Comparison of ENCODE assay signal across 9 cellular contexts in the genomic region with DNA sequence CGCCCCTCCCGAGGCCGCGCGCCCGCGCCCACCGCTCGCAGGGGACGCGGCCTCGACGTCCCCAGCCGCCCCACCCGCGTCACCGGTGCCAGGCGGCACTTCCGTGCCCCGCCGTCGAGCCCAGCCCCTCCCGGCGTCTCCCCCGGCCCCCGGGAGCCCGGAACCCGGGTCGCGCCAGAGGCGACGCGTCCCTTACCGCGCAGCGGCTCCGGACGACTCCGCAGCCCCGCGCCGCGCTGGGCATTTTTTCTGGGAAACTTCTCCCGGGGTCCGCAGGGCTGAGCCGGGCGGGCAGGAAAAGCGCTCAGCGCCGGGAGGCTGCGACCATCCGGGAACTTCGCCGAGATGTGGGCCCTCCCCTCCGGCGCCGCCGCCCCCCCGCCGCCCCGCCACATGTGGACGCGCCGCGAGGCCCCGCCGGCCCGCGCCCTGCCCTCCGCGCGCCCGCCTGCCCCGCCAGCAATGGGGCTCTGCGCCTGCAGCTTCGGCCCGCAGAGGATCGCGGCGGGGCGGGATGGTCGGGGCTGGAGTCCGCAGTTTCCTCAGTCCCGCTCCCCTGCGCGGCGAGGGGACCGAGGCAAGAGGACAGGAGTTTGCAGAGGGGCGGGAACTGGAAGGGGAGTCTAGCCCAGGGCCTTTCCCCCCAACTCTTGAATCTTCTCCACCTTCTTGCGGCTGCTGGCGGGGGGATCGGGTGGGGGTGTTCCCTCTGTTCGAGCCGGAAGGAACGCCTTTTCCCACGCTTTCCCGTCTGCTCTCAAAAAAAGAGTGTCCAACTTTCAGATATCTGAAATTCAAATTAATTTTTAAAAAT.
DNase-seq lines count a peak whose midpoint lies in the region; ATAC-seq, FAIRE-seq and TF ChIP-seq lines count a peak whose summit lies in the region.
"Had no signal": no experiment of that assay in that cellular context is flagged by ENCODE, and none has a peak within 500 bp of the region (broad histone marks: within the 10 kb centered on the region; RNA-seq: fewer than 3 reads in every experiment).

No MANE protein-coding gene starts in this region.

- H3K79me2 ChIP-seq in HepG2 (ENCODE audit: insufficient read depth, low read length) (no peaks in the 10 kb centered on the region), PC-9 (ENCODE audit: low read depth) (no peaks in the 10 kb centered on the region)

- H3K4me1 ChIP-seq in HepG2 (ENCODE audit: insufficient read depth, low read length): peaks cover 5% of the 10 kb centered on the region; the same call in 1 of the 2 replicates
- no peaks in the 10 kb centered on the region for H3K4me1 ChIP-seq in PC-9 (replicated peaks; ENCODE audit: insufficient read depth)

- 19% methylated on average over 22 of the region's 97 CpGs for WGBS in HepG2 (ENCODE audit: low lambda C conversion rate)

- TF ChIP-seq CTCF in HepG2 (CRISPR knock-in tag; IDR thresholded peaks at IDR 0.05) (no peak), PC-9 (conservative IDR thresholded peaks at IDR 0.05) (no peak)

- in situ Hi-C loops in HepG2 (cut with HindIII; ENCODE audit: extremely low pct_ligation_motif_present, low pct_unique_long_range_greater_than_20kb): no loop called here

- H3F3A ChIP-seq in PC-9 (ENCODE audit: insufficient read depth, low read depth): no peaks in the 10 kb centered on the region

- H3K4me2 ChIP-seq in HepG2 (ENCODE audit: low read depth, low read length) (peak overlapping the region; percentile 55), PC-9 (no peak overlapping the region)

- POLR2A ChIA-PET in HepG2 (lab: Yijun Ruan, JAX) (no interaction called here), PC-9 (lab: Charles Lee; ENCODE audit: unreplicated experiment) (no interaction called here)

- no peak overlapping the region for H3K27ac ChIP-seq in HepG2 (ENCODE audit: extremely low read length, insufficient read depth, low read length)
- H3K27ac ChIP-seq in PC-9: no peak overlapping the region
- H3K27ac ChIP-seq: epithelial cell of prostate had no signal

- no peak overlapping the region for H3K9ac ChIP-seq in HepG2 (ENCODE audit: insufficient read depth, low read depth, low read length)

- FAIRE-seq in HepG2 (lab: Jason Lieb, UNC): no peak

- CTCF ChIA-PET in HepG2 (lab: Yijun Ruan, JAX; ENCODE audit: low intra/inter-chr PET ratio, low total read pairs) (no interaction called here), PC-9 (lab: Charles Lee) (no interaction called here)

- TF ChIP-seq RAD21 in HepG2 (CRISPR knock-in tag; IDR thresholded peaks at IDR 0.05): no peak

- H3K4me3 ChIP-seq in HepG2 (replicated peaks in 1 of 3; ENCODE audit: insufficient read depth in 1 of 3, low read depth in 2 of 3, low read length in 3 of 3) (peak overlapping the region in 2 of 3 experiments; percentile 25 to 52; a peak in 4 of 6 replicates), PC-9 (no peak overlapping the region)

- H3K9me3 ChIP-seq in HepG2 (ENCODE audit: low read length) (no peaks in the 10 kb centered on the region), PC-9 (ENCODE audit: insufficient read depth, low read depth) (no peaks in the 10 kb centered on the region)

- no peak overlapping the region for H2AFZ ChIP-seq in HepG2 (ENCODE audit: low read length)
- no peak overlapping the region for H2AFZ ChIP-seq in PC-9

- TF ChIP-seq POLR2A in HepG2 (IDR thresholded peaks at IDR 0.05; ENCODE audit: insufficient read depth in 1 of 2, low read depth in 2 of 2, low read length in 2 of 2): no peak

- no peaks in the 10 kb centered on the region for H3K9me2 ChIP-seq in PC-9 (ENCODE audit: insufficient read depth)

- DNase-seq in EH (ENCODE audit: low read depth) (peak; percentile 76), M059J (ENCODE audit: low read depth) (peak; percentile 41), dermis microvascular lymphatic vessel endothelial cell (ENCODE audit: low read depth in 2 of 2) (peak; percentile 36 to 63), HepG2 (ENCODE audit: low spot score) (no peak), PC-9 (no peak)
- peak; percentile 56 for DNase-seq in activated CD4-positive, alpha-beta T cell treated with anti-CD3 and anti-CD28 coated beads, Interleukin-2, amount 50 U/mL, for 1 hour
- peak; percentile 62 for DNase-seq in stimulated activated CD4-positive, alpha-beta T cell treated with anti-CD3 and anti-CD28 coated beads, Interleukin-4, amount 100 ng/mL, for 1 hour

- TF ChIP-seq EP300 in HepG2 (IDR thresholded peaks at IDR 0.05; ENCODE audit: low read depth in 2 of 2, low read length in 2 of 2): no peak
- TF ChIP-seq EP300 in HepG2 (CRISPR knock-in tag; IDR thresholded peaks at IDR 0.05; ENCODE audit: borderline replicate concordance): no peak

- intact Hi-C loops in HepG2 (cut with micrococcal nuclease; ENCODE audit: unreplicated experiment) (no loop called here), PC-9 (cut with micrococcal nuclease; ENCODE audit: unreplicated experiment) (no loop called here)

- H3K36me3 ChIP-seq in HepG2 (replicated peaks in 1 of 2; ENCODE audit: control insufficient read depth in 1 of 2, insufficient read depth in 2 of 2, low read length in 2 of 2): no peaks in the 10 kb centered on the region
- no peaks in the 10 kb centered on the region for H3K36me3 ChIP-seq in PC-9 (ENCODE audit: low read depth)

- H4K20me1 ChIP-seq in HepG2 (ENCODE audit: insufficient read depth, low read length) (no peaks in the 10 kb centered on the region), PC-9 (ENCODE audit: insufficient read depth) (0 out of 2 replicates have a peak, but pooled peaks cover 5% of the 10 kb centered on the region)

- H3K27me3 ChIP-seq in HepG2 (ENCODE audit: control insufficient read depth in 1 of 2, insufficient read depth in 2 of 2, low read length in 2 of 2) (peaks cover 4 to 67% of the 10 kb centered on the region in 2 experiments; a peak in 4 of 5 replicates), PC-9 (ENCODE audit: insufficient read depth, low read depth) (no peaks in the 10 kb centered on the region)

- ATAC-seq in GM21619 (IDR thresholded peaks at IDR 0.05; ENCODE audit: unreplicated experiment) (peak; percentile 52), HepG2 (peak; percentile 69)

- BruUV-seq in HepG2 (replicated peaks; lab: Mats Ljungman, UMichigan): no TSS peak
- no TSS peak for BruUV-seq in PC-9 (replicated peaks; lab: Mats Ljungman, UMichigan)

TF ChIP-seq in HepG2, 621 proteins besides CTCF, POLR2A, EP300 and RAD21 (continues in another document):
- TF ChIP-seq SRY (CRISPR knock-in tag; IDR thresholded peaks at IDR 0.05) (no peak), MTF2 (CRISPR knock-in tag; IDR thresholded peaks at IDR 0.05; ENCODE audit: borderline replicate concordance) (0 out of 2 replicates have a peak, but pooled peaks have one; percentile 60), SNAPC4 (CRISPR knock-in tag; IDR thresholded peaks at IDR 0.05) (no peak), ZNF777 (CRISPR knock-in tag; IDR thresholded peaks at IDR 0.05) (peak; percentile 73), NR2F1 (CRISPR knock-in tag; IDR thresholded peaks at IDR 0.05) (no peak), MTF1 (CRISPR knock-in tag; IDR thresholded peaks at IDR 0.05) (no peak), XBP1 (CRISPR knock-in tag; IDR thresholded peaks at IDR 0.05) (no peak)
- TF ChIP-seq, protein P1, sequence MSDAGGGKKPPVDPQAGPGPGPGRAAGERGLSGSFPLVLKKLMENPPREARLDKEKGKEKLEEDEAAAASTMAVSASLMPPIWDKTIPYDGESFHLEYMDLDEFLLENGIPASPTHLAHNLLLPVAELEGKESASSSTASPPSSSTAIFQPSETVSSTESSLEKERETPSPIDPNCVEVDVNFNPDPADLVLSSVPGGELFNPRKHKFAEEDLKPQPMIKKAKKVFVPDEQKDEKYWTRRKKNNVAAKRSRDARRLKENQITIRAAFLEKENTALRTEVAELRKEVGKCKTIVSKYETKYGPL (CRISPR knock-in tag; IDR thresholded peaks at IDR 0.05): no peak

Comparison
In these comparisons a context has a peak if more than half of its experiments do, and no peak if none do; other contexts are left out.
1. DNase-seq: peak in EH (single experiment), M059J (single experiment), activated CD4-positive, alpha-beta T cell treated with anti-CD3 and anti-CD28 coated beads, Interleukin-2, amount 50 U/mL, for 1 hour (single experiment), dermis microvascular lymphatic vessel endothelial cell (2 of 2) and stimulated activated CD4-positive, alpha-beta T cell treated with anti-CD3 and anti-CD28 coated beads, Interleukin-4, amount 100 ng/mL, for 1 hour (single experiment); none in HepG2 (single experiment) and PC-9 (0 of 2).